ENCODE assay signal across 18 cellular contexts in the genomic region with DNA sequence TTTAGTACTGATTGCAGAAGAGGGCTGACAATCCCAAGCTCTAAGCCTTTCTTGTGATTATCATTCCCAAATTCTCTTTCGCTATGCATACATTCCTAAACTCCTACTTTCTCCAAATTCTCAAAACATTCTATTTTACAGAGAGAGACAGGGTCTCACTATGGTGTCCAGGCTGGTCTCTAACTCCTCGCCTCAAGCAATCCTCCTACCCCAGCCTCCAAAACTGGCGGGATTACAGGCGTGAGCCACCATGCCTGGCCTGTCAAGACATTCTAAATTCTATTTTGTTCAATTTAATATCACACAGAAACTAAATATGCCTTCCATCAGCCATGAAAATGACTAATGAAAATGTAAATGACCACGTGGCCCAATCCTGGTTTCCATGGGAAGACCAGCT. TPM values are rescaled to one million over a fixed set of nuclear protein-coding genes. Genes with fewer than 3 reads are reported as not detected.
DNase-seq lines count a peak whose midpoint lies in the region; ATAC-seq, FAIRE-seq and TF ChIP-seq lines count a peak whose summit lies in the region.
"Had no signal": no experiment of that assay in that cellular context is flagged by ENCODE, and none has a peak within 500 bp of the region (broad histone marks: within the 10 kb centered on the region; RNA-seq: fewer than 3 reads in every experiment).

No MANE protein-coding gene starts in this region.

- no peak for TF ChIP-seq EP300 in A549 (IDR thresholded peaks at IDR 0.05)

- H3K4me2 ChIP-seq in A549 = 0 out of 3 replicates have a peak overlapping the region, but pooled peaks have one; percentile 2

- POLR2A ChIA-PET in A549 (lab: Yijun Ruan, JAX) = no interaction called here
- POLR2A ChIA-PET in CD4-positive, alpha-beta memory T cell (lab: Charles Lee; ENCODE audit: partially characterized antibody) = interaction anchor here (0.7 to 1.5 kb wide), 4 partner anchors 15 to 73 kb away, joined by 3 to 4 read pairs (median 3); no protein-coding TSS in a partner anchor
- POLR2A ChIA-PET in WTC11 (lab: Charles Lee) = no interaction called here
- POLR2A ChIA-PET in activated CD4-positive, alpha-beta memory T cell treated with anti-CD3 and anti-CD28 coated beads, Interleukin-2, amount 10 ng/mL, durations not matched to agents 7 days and 5 days (lab: Charles Lee) = interaction anchor here (1.0 to 2.1 kb wide), 6 partner anchors 11 to 58 kb away, joined by 3 to 11 read pairs (median 4); a partner anchor contains a TSS

- CTCF ChIA-PET in A549 (lab: Yijun Ruan, JAX) = interaction anchor here (0.7 to 1.5 kb wide), 2 partner anchors 15 to 147 kb away, joined by 3 read pairs; no protein-coding TSS in a partner anchor
- CTCF ChIA-PET in CD4-positive, alpha-beta memory T cell (lab: Charles Lee; ENCODE audit: partially characterized antibody) = interaction anchor here (1.5 kb wide), 1 partner anchor 15 kb away, joined by 3 read pairs; no protein-coding TSS in a partner anchor
- CTCF ChIA-PET in WTC11 (lab: Charles Lee) = interaction anchor here (1.2 kb wide), 1 partner anchor 24 kb away, joined by 4 read pairs; no protein-coding TSS in a partner anchor
- CTCF ChIA-PET in activated CD4-positive, alpha-beta memory T cell treated with anti-CD3 and anti-CD28 coated beads, Interleukin-2, amount 10 ng/mL, durations not matched to agents 7 days and 5 days (lab: Charles Lee) = interaction anchor here (1.0 kb wide), 2 partner anchors 107 to 459 kb away, joined by 3 to 6 read pairs; no protein-coding TSS in a partner anchor

- intact Hi-C loops in CD4-positive, alpha-beta memory T cell (cut with micrococcal nuclease) = no loop called here
- intact Hi-C loops in vagina (cut with DNase I) = no loop called here

- H3K27ac Mint-ChIP-seq in CD4-positive, alpha-beta memory T cell = peak overlapping the region in 5 of 7 donors; percentile 16 to 88 (median 55)
- no peak overlapping the region; the same call in 1 of the 2 replicates for H3K27ac Mint-ChIP-seq in WTC11
- peak overlapping the region; percentile 28 for H3K27ac Mint-ChIP-seq in mesothelial cell of epicardium
- H3K27ac Mint-ChIP-seq in activated CD4-positive, alpha-beta memory T cell treated with anti-CD3 and anti-CD28 coated beads, Interleukin-2, amount 10 ng/mL, durations not matched to agents 7 days and 5 days = no peak overlapping the region

- H3K27ac ChIP-seq in A549 (no peak overlapping the region), vagina (no peak overlapping the region)
- H3K27ac ChIP-seq in CD4-positive, alpha-beta memory T cell (ENCODE audit: low read depth, low read length) = no peak overlapping the region
- H3K27ac ChIP-seq: esophagus muscularis mucosa, SJCRH30 had no signal

- H3K4me1 ChIP-seq in A549 (peaks cover 62% of the 10 kb centered on the region; the same call in 2 of the 3 replicates), vagina (peaks cover 99% of the 10 kb centered on the region)
- H3K4me1 ChIP-seq in CD4-positive, alpha-beta memory T cell (ENCODE audit: insufficient read depth, low read length) = peaks cover 99% of the 10 kb centered on the region

- peaks cover 0 to 5% of the 10 kb centered on the region in 2 donors for H3K36me3 Mint-ChIP-seq in CD4-positive, alpha-beta memory T cell
- no peaks in the 10 kb centered on the region for H3K36me3 Mint-ChIP-seq in WTC11
- H3K36me3 Mint-ChIP-seq in mesothelial cell of epicardium = peaks cover 3% of the 10 kb centered on the region
- H3K36me3 Mint-ChIP-seq in activated CD4-positive, alpha-beta memory T cell treated with anti-CD3 and anti-CD28 coated beads, Interleukin-2, amount 10 ng/mL, durations not matched to agents 7 days and 5 days (ENCODE audit: low read depth) = peaks cover 3% of the 10 kb centered on the region

- H3K4me1 Mint-ChIP-seq in CD4-positive, alpha-beta memory T cell = peaks cover 34 to 93% (median 69%) of the 10 kb centered on the region in 4 donors
- H3K4me1 Mint-ChIP-seq in WTC11 (peaks cover 58% of the 10 kb centered on the region), mesothelial cell of epicardium (peaks cover 23% of the 10 kb centered on the region)
- H3K4me1 Mint-ChIP-seq in activated CD4-positive, alpha-beta memory T cell treated with anti-CD3 and anti-CD28 coated beads, Interleukin-2, amount 10 ng/mL, durations not matched to agents 7 days and 5 days = peaks cover 83% of the 10 kb centered on the region

- H3K9me3 Mint-ChIP-seq in CD4-positive, alpha-beta memory T cell = no peaks in the 10 kb centered on the region
- H3K9me3 Mint-ChIP-seq in WTC11 (no peaks in the 10 kb centered on the region), mesothelial cell of epicardium (no peaks in the 10 kb centered on the region)
- no peaks in the 10 kb centered on the region for H3K9me3 Mint-ChIP-seq in activated CD4-positive, alpha-beta memory T cell treated with anti-CD3 and anti-CD28 coated beads, Interleukin-2, amount 10 ng/mL, durations not matched to agents 7 days and 5 days
- H3K9me3 Mint-ChIP-seq: T-helper 1 cell treated with Interleukin-12 subunit alpha and Interleukin-12 subunit beta and Interleukin-4 antibody, amounts not matched to agents 30 μg/mL and 1 μg/mL, for 36 hours had no signal

- no peak for TF ChIP-seq RAD21 in A549 (conservative IDR thresholded peaks at IDR 0.05 in 1 of 2, IDR thresholded peaks at IDR 0.05 in 1 of 2)

- H3K36me3 ChIP-seq in CD4-positive, alpha-beta memory T cell (ENCODE audit: insufficient read depth, low read length) = no peaks in the 10 kb centered on the region
- H3K36me3 ChIP-seq in vagina = no peaks in the 10 kb centered on the region
- H3K36me3 ChIP-seq: cardiac muscle cell, esophagus muscularis mucosa had no signal

- no peaks in the 10 kb centered on the region for H3K27me3 ChIP-seq in CD4-positive, alpha-beta memory T cell (ENCODE audit: insufficient read depth, low read length)
- no peaks in the 10 kb centered on the region for H3K27me3 ChIP-seq in vagina
- H3K27me3 ChIP-seq: cardiac muscle cell, esophagus muscularis mucosa, SJCRH30 had no signal

- TF ChIP-seq CTCF in A549 (IDR thresholded peaks at IDR 0.05) (no peak), WTC11 (IDR thresholded peaks at IDR 0.05) (no peak), mesothelial cell of epicardium (IDR thresholded peaks at IDR 0.05; ENCODE audit: unreplicated experiment) (no peak), vagina (IDR thresholded peaks at IDR 0.05) (no peak)

- H3K4me3 ChIP-seq in A549 = no peak overlapping the region
- no peak overlapping the region for H3K4me3 ChIP-seq in CD4-positive, alpha-beta memory T cell (ENCODE audit: low read length in 2 of 2)
- H3K4me3 ChIP-seq in vagina = no peak overlapping the region
- H3K4me3 ChIP-seq: cardiac muscle cell, esophagus muscularis mucosa, SJCRH30 had no signal

- H3K9me3 ChIP-seq in A549 (no peaks in the 10 kb centered on the region), vagina (no peaks in the 10 kb centered on the region)
- H3K9me3 ChIP-seq in CD4-positive, alpha-beta memory T cell (ENCODE audit: control insufficient read depth in 1 of 2, low read length in 2 of 2) = no peaks in the 10 kb centered on the region
- H3K9me3 ChIP-seq: esophagus muscularis mucosa, SJCRH30 had no signal

- no peak for FAIRE-seq in A549 (lab: Jason Lieb, UNC)
- FAIRE-seq: D721Med had no signal

- no peaks in the 10 kb centered on the region for H3K27me3 Mint-ChIP-seq in CD4-positive, alpha-beta memory T cell
- H3K27me3 Mint-ChIP-seq in WTC11 (ENCODE audit: low read depth) (no peaks in the 10 kb centered on the region), mesothelial cell of epicardium (ENCODE audit: low read depth) (no peaks in the 10 kb centered on the region)
- no peaks in the 10 kb centered on the region for H3K27me3 Mint-ChIP-seq in activated CD4-positive, alpha-beta memory T cell treated with anti-CD3 and anti-CD28 coated beads, Interleukin-2, amount 10 ng/mL, durations not matched to agents 7 days and 5 days

- no peak for DNase-seq in A549 (ENCODE audit: low read depth in 1 of 2, low spot score in 1 of 2)
- DNase-seq in CD4-positive, alpha-beta memory T cell = no peak
- DNase-seq in WTC11 (ENCODE audit: low spot score) = no peak
- DNase-seq in mesothelial cell of epicardium (ENCODE audit: low spot score in 2 of 2, unreplicated experiment in 2 of 2) = no peak
- DNase-seq in activated CD4-positive, alpha-beta memory T cell treated with anti-CD3 and anti-CD28 coated beads, Interleukin-2, amount 10 ng/mL, durations not matched to agents 7 days and 5 days = no peak
- no peak for DNase-seq in Kasumi-1 (lab: John Stamatoyannopoulos, UW)
- DNase-seq in COLO668 (lab: John Stamatoyannopoulos, UW; ENCODE audit: unreplicated experiment) = no peak
- DNase-seq in vagina (ENCODE audit: extremely low spot score in 2 of 2) = no peak
- DNase-seq: activated CD4-positive, alpha-beta T cell treated with anti-CD3 and anti-CD28 coated beads, Interleukin-2, amount 50 U/mL, for 4 hours; amniotic stem cell; GOT3; NCI-H1694 treated with DMSO at 0.1 percent for 48 hours; SJCRH30; substantia nigra had no signal

- TF ChIP-seq POLR2A in A549 (IDR thresholded peaks at IDR 0.05; ENCODE audit: low read length) = no peak
- TF ChIP-seq POLR2A in vagina (IDR thresholded peaks at IDR 0.05) = no peak

- ATAC-seq in A549 (no peak), WTC11 (no peak)

- 90% methylated on average over 5 of the region's 5 CpGs for WGBS in A549 (ENCODE audit: missing lambda C conversion rate)

- peak overlapping the region in 3 of 8 donors; percentile 23 to 40 (median 38) for H3K4me3 Mint-ChIP-seq in CD4-positive, alpha-beta memory T cell
- H3K4me3 Mint-ChIP-seq in WTC11 = no peak overlapping the region
- no peak overlapping the region for H3K4me3 Mint-ChIP-seq in mesothelial cell of epicardium
- H3K4me3 Mint-ChIP-seq in activated CD4-positive, alpha-beta memory T cell treated with anti-CD3 and anti-CD28 coated beads, Interleukin-2, amount 10 ng/mL, durations not matched to agents 7 days and 5 days = no peak overlapping the region
- H3K4me3 Mint-ChIP-seq: T-helper 1 cell treated with Interleukin-12 subunit alpha and Interleukin-12 subunit beta and Interleukin-4 antibody, amounts not matched to agents 30 μg/mL and 1 μg/mL, for 36 hours had no signal

RNA-seq across cellular contexts. Expression of a gene that starts 39.8 kb away (rescaled TPM):
- 54.9 and 57.4 TPM in 2 replicates for polyA plus RNA-seq in A549 (2011; rRNA removed)
- polyA plus RNA-seq in A549 (2012; cell fraction: cytosol; rRNA removed) = 56.7 and 61.7 TPM in 2 replicates
- 130 and 154 TPM in 2 replicates for polyA plus RNA-seq in A549 (2012; cell fraction: nucleus; rRNA removed)
- 50.4 to 56.7 TPM (median 53.6 TPM) in 3 replicates for polyA plus RNA-seq in A549 (2017; fragmentation: RNase III; extraction: RNeasy Plus Mini Kit Qiagen cat#74134 plus additional on column Dnase treatment)
- polyA minus RNA-seq in A549 (2011; rRNA and poly(A)+ RNA removed) = 43.6 and 69.7 TPM in 2 replicates
- 100 to 1,000 TPM; 229 to 246 TPM for total RNA-seq in CD4-positive, alpha-beta memory T cell
- 10 to 100 TPM in 1 of 2 donors, 1 to 10 TPM in 1; 3.9 to 49.7 TPM for polyA plus RNA-seq in CD4-positive, alpha-beta memory T cell
- 142 to 184 TPM (median 146 TPM) in 3 replicates for total RNA-seq in WTC11 (2021)
- total RNA-seq in mesothelial cell of epicardium = 230 to 247 TPM (median 233 TPM) in 3 replicates
- total RNA-seq in activated CD4-positive, alpha-beta memory T cell treated with anti-CD3 and anti-CD28 coated beads, Interleukin-2, amount 10 ng/mL, durations not matched to agents 7 days and 5 days = 100 to 1,000 TPM; 199 to 208 TPM
- total RNA-seq in vagina = 135 TPM

RNA-seq across cellular contexts. Expression of a gene that starts 57.7 kb away (rescaled TPM):
- polyA plus RNA-seq in A549 (2011; rRNA removed) (53.2 and 54.4 TPM in 2 replicates), A549 (2017; fragmentation: RNase III; extraction: RNeasy Plus Mini Kit Qiagen cat#74134 plus additional on column Dnase treatment) (73.2 to 80.6 TPM (median 79.6 TPM) in 3 replicates)
- polyA plus RNA-seq in A549 (2012; cell fraction: cytosol; rRNA removed) = 57.9 and 61.6 TPM in 2 replicates
- polyA plus RNA-seq in A549 (2012; cell fraction: nucleus; rRNA removed) = 434 and 484 TPM in 2 replicates
- polyA minus RNA-seq in A549 (2011; rRNA and poly(A)+ RNA removed) = 51.0 and 58.2 TPM in 2 replicates
- total RNA-seq in CD4-positive, alpha-beta memory T cell = 100 to 1,000 TPM; 157 to 160 TPM
- 10 to 100 TPM; 46.4 to 48.5 TPM for polyA plus RNA-seq in CD4-positive, alpha-beta memory T cell
- total RNA-seq in WTC11 (2021) (132 to 141 TPM (median 133 TPM) in 3 replicates), mesothelial cell of epicardium (186 to 199 TPM (median 187 TPM) in 3 replicates), vagina (119 TPM)
- total RNA-seq in activated CD4-positive, alpha-beta memory T cell treated with anti-CD3 and anti-CD28 coated beads, Interleukin-2, amount 10 ng/mL, durations not matched to agents 7 days and 5 days = 10 to 100 TPM; 73.9 to 77.9 TPM

Comparison
In these comparisons a context has a peak if more than half of its experiments do, and no peak if none do; other contexts are left out.
1. H3K27ac Mint-ChIP-seq: peak in CD4-positive, alpha-beta memory T cell (5 of 7) and mesothelial cell of epicardium (single experiment); none in WTC11 (single experiment) and activated CD4-positive, alpha-beta memory T cell treated with anti-CD3 and anti-CD28 coated beads, Interleukin-2, amount 10 ng/mL, durations not matched to agents 7 days and 5 days (single experiment).
2. POLR2A ChIA-PET loops: an anchor here in CD4-positive, alpha-beta memory T cell (0.7 to 1.5 kb wide) and activated CD4-positive, alpha-beta memory T cell treated with anti-CD3 and anti-CD28 coated beads, Interleukin-2, amount 10 ng/mL, durations not matched to agents 7 days and 5 days (1.0 to 2.1 kb wide); none called in A549 and WTC11.